ENCODE assay signal across 1 cellular context in genomic region chr18:48488388-48488850, GRCh38.
TF ChIP-seq lines count a peak whose summit lies in the region.

No MANE protein-coding gene starts in this region.

TF ChIP-seq in HepG2, 621 proteins besides CTCF, POLR2A, EP300 and RAD21 (continued from another document):
- TF ChIP-seq, protein P1, sequence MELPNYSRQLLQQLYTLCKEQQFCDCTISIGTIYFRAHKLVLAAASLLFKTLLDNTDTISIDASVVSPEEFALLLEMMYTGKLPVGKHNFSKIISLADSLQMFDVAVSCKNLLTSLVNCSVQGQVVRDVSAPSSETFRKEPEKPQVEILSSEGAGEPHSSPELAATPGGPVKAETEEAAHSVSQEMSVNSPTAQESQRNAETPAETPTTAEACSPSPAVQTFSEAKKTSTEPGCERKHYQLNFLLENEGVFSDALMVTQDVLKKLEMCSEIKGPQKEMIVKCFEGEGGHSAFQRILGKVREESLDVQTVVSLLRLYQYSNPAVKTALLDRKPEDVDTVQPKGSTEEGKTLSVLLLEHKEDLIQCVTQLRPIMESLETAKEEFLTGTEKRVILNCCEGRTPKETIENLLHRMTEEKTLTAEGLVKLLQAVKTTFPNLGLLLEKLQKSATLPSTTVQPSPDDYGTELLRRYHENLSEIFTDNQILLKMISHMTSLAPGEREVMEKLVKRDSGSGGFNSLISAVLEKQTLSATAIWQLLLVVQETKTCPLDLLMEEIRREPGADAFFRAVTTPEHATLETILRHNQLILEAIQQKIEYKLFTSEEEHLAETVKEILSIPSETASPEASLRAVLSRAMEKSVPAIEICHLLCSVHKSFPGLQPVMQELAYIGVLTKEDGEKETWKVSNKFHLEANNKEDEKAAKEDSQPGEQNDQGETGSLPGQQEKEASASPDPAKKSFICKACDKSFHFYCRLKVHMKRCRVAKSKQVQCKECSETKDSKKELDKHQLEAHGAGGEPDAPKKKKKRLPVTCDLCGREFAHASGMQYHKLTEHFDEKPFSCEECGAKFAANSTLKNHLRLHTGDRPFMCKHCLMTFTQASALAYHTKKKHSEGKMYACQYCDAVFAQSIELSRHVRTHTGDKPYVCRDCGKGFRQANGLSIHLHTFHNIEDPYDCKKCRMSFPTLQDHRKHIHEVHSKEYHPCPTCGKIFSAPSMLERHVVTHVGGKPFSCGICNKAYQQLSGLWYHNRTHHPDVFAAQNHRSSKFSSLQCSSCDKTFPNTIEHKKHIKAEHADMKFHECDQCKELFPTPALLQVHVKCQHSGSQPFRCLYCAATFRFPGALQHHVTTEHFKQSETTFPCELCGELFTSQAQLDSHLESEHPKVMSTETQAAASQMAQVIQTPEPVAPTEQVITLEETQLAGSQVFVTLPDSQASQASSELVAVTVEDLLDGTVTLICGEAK (IDR thresholded peaks at IDR 0.05), result no peak
- TF ChIP-seq, protein P1 (CRISPR knock-in tag; IDR thresholded peaks at IDR 0.05), result no peak
- no peak for TF ChIP-seq ZNF484 (CRISPR knock-in tag; IDR thresholded peaks at IDR 0.05; ENCODE audit: borderline replicate concordance, low read depth)
- no peak for TF ChIP-seq ZNF737 (CRISPR knock-in tag; IDR thresholded peaks at IDR 0.05; ENCODE audit: borderline replicate concordance)
- TF ChIP-seq ZNF883 (CRISPR knock-in tag; IDR thresholded peaks at IDR 0.05; ENCODE audit: not compliant biosample characterization), result no peak
- no peak for TF ChIP-seq MEIS1 (CRISPR knock-in tag; IDR thresholded peaks at IDR 0.05; ENCODE audit: borderline replicate concordance)
- TF ChIP-seq, protein P2, sequence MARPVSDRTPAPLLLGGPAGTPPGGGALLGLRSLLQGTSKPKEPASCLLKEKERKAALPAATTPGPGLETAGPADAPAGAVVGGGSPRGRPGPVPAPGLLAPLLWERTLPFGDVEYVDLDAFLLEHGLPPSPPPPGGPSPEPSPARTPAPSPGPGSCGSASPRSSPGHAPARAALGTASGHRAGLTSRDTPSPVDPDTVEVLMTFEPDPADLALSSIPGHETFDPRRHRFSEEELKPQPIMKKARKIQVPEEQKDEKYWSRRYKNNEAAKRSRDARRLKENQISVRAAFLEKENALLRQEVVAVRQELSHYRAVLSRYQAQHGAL (CRISPR knock-in tag; IDR thresholded peaks at IDR 0.05; ENCODE audit: not compliant biosample characterization), result no peak
- no peak for TF ChIP-seq FOXA1 (IDR thresholded peaks at IDR 0.05)
- TF ChIP-seq FOXA1 (CRISPR knock-in tag; IDR thresholded peaks at IDR 0.05), result peak; percentile 68; the same call in 1 of the 2 replicates
- TF ChIP-seq RCOR2 (CRISPR knock-in tag; IDR thresholded peaks at IDR 0.05), result peak; percentile 92
- peak; percentile 75 for TF ChIP-seq CREM (IDR thresholded peaks at IDR 0.05)
- no peak for TF ChIP-seq CREM (CRISPR knock-in tag; IDR thresholded peaks at IDR 0.05)
- no peak for TF ChIP-seq ZNF589 (CRISPR knock-in tag; conservative IDR thresholded peaks at IDR 0.05)
- no peak for TF ChIP-seq ZNF790 (CRISPR knock-in tag; IDR thresholded peaks at IDR 0.05; ENCODE audit: borderline replicate concordance)
- peak; percentile 98 for TF ChIP-seq FOSL2 (CRISPR knock-in tag; IDR thresholded peaks at IDR 0.05)
- TF ChIP-seq, protein P3, sequence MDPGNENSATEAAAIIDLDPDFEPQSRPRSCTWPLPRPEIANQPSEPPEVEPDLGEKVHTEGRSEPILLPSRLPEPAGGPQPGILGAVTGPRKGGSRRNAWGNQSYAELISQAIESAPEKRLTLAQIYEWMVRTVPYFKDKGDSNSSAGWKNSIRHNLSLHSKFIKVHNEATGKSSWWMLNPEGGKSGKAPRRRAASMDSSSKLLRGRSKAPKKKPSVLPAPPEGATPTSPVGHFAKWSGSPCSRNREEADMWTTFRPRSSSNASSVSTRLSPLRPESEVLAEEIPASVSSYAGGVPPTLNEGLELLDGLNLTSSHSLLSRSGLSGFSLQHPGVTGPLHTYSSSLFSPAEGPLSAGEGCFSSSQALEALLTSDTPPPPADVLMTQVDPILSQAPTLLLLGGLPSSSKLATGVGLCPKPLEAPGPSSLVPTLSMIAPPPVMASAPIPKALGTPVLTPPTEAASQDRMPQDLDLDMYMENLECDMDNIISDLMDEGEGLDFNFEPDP (CRISPR knock-in tag; conservative IDR thresholded peaks at IDR 0.05), result 0 out of 2 replicates have a peak, but pooled peaks have one; percentile 69
- TF ChIP-seq ZNF644 (CRISPR knock-in tag; IDR thresholded peaks at IDR 0.05; ENCODE audit: low read depth), result peak; percentile 38; the same call in 1 of the 2 replicates
- peak; percentile 97 for TF ChIP-seq HNF1A (IDR thresholded peaks at IDR 0.05; ENCODE audit: low read depth)
- peak; percentile 99 for TF ChIP-seq HNF1A (CRISPR knock-in tag; IDR thresholded peaks at IDR 0.05; ENCODE audit: borderline replicate concordance)
- TF ChIP-seq, protein P4, sequence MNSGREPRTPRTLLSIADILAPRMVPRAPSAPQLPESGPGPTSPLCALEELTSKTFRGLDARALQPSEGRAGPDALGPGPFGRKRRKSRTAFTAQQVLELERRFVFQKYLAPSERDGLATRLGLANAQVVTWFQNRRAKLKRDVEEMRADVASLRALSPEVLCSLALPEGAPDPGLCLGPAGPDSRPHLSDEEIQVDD (CRISPR knock-in tag; IDR thresholded peaks at IDR 0.05; ENCODE audit: borderline replicate concordance), result no peak
- TF ChIP-seq, protein P5, sequence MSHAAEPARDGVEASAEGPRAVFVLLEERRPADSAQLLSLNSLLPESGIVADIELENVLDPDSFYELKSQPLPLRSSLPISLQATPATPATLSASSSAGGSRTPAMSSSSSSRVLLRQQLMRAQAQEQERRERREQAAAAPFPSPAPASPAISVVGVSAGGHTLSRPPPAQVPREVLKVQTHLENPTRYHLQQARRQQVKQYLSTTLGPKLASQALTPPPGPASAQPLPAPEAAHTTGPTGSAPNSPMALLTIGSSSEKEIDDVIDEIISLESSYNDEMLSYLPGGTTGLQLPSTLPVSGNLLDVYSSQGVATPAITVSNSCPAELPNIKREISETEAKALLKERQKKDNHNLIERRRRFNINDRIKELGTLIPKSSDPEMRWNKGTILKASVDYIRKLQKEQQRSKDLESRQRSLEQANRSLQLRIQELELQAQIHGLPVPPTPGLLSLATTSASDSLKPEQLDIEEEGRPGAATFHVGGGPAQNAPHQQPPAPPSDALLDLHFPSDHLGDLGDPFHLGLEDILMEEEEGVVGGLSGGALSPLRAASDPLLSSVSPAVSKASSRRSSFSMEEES (CRISPR knock-in tag; IDR thresholded peaks at IDR 0.05), result peak; percentile 72; the same call in 1 of the 2 replicates
- no peak for TF ChIP-seq ZNF33A (CRISPR knock-in tag; IDR thresholded peaks at IDR 0.05; ENCODE audit: borderline replicate concordance)
- no peak for TF ChIP-seq ATRX (CRISPR knock-in tag; IDR thresholded peaks at IDR 0.05; ENCODE audit: borderline replicate concordance)
- no peak for TF ChIP-seq ZNF678 (CRISPR knock-in tag; IDR thresholded peaks at IDR 0.05)
- TF ChIP-seq, protein P6, sequence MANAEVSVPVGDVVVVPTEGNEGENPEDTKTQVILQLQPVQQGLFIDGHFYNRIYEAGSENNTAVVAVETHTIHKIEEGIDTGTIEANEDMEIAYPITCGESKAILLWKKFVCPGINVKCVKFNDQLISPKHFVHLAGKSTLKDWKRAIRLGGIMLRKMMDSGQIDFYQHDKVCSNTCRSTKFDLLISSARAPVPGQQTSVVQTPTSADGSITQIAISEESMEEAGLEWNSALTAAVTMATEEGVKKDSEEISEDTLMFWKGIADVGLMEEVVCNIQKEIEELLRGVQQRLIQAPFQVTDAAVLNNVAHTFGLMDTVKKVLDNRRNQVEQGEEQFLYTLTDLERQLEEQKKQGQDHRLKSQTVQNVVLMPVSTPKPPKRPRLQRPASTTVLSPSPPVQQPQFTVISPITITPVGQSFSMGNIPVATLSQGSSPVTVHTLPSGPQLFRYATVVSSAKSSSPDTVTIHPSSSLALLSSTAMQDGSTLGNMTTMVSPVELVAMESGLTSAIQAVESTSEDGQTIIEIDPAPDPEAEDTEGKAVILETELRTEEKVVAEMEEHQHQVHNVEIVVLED (CRISPR knock-in tag; IDR thresholded peaks at IDR 0.05; ENCODE audit: borderline replicate concordance), result no peak
- TF ChIP-seq RFXAP (CRISPR knock-in tag; IDR thresholded peaks at IDR 0.05; ENCODE audit: borderline replicate concordance), result peak; percentile 54; the same call in 1 of the 2 replicates
- TF ChIP-seq REL (CRISPR knock-in tag; conservative IDR thresholded peaks at IDR 0.05), result no peak
- TF ChIP-seq NFYC (CRISPR knock-in tag; IDR thresholded peaks at IDR 0.05), result no peak
- TF ChIP-seq IRX3 (CRISPR knock-in tag; IDR thresholded peaks at IDR 0.05; ENCODE audit: borderline replicate concordance, low read depth), result no peak
